26 cellular contexts compared by ENCODE assay signal in the genomic region with DNA sequence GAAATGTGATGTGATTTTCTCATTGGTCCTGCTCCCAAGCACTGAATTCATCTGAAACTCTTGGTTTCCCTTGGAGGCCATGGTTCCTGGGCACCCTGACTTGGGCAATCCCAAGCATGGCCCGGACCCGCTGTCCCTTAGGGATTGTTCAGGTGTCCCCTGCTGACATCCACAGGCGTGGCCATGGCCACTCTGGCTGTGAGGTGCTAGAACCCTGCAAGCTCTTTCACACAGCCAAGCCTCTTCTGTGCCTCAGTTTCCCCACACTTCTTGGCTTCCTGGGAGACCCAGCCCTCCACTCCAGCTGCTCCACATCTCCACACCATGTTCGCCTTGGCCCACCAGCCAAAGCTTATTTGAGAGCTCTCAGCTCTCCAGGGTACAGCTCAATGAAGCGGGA. TPM values are rescaled to one million over a fixed set of nuclear protein-coding genes. Genes with fewer than 3 reads are reported as not detected.
"Had no signal": no experiment of that assay in that cellular context is flagged by ENCODE, and none has a peak within 500 bp of the region (broad histone marks: within the 10 kb centered on the region; RNA-seq: fewer than 3 reads in every experiment).

No MANE protein-coding gene starts in this region.

- H3K36me3 ChIP-seq: esophagus squamous epithelium, gastrocnemius medialis, heart right ventricle, left lung, lower lobe of right lung had no signal

- H3K4me1 ChIP-seq: gastrocnemius medialis had no signal

- H3K27ac ChIP-seq: coronary artery, dorsolateral prefrontal cortex, epithelial cell of prostate, esophagus squamous epithelium, gastrocnemius medialis, heart right ventricle, left lung, lower lobe of right lung had no signal

- H3K27me3 ChIP-seq: dorsolateral prefrontal cortex, gastrocnemius medialis, left lung had no signal

- H3K27ac Mint-ChIP-seq: mesothelial cell of epicardium had no signal

- H3K4me3 ChIP-seq: coronary artery, dorsolateral prefrontal cortex, esophagus squamous epithelium, gastrocnemius medialis, heart right ventricle, left lung, lower lobe of right lung, mucosa of descending colon had no signal

- H3K9me3 ChIP-seq: esophagus squamous epithelium, gastrocnemius medialis, heart right ventricle, left lung, lower lobe of right lung, mucosa of descending colon had no signal

- H3K36me3 Mint-ChIP-seq: mesothelial cell of epicardium had no signal

- DNase-seq: dermis blood vessel endothelial cell; dorsolateral prefrontal cortex; effector CD4-positive, alpha-beta T cell; effector memory CD4-positive, alpha-beta T cell; erythroblast; esophagus squamous epithelium; foreskin fibroblast; foreskin melanocyte; gastrocnemius medialis; glutamatergic neuron; head of caudate nucleus; heart right ventricle; hippocampal formation; left cardiac atrium; left lung; left ventricle myocardium superior; lower lobe of right lung; mesenchymal stem cell; mucosa of descending colon had no signal

- H3K4me3 Mint-ChIP-seq: mesothelial cell of epicardium had no signal

- H3K9me3 Mint-ChIP-seq: mesothelial cell of epicardium had no signal

RNA-seq across cellular contexts. Expression of a gene that starts 12.0 kb away (rescaled TPM):
- total RNA-seq: dermis blood vessel endothelial cell, glomerular endothelial cell, lung microvascular endothelial cell, myocyte had no signal

RNA-seq across cellular contexts. Expression of a gene that starts 58.4 kb away (rescaled TPM):
- total RNA-seq: gastrocnemius medialis, kidney epithelial cell, lower lobe of right lung, mucosa of descending colon, myocyte had no signal
